Comparison of ENCODE assay signal across 25 cellular contexts in genomic region chr2:118150294-118150693, GRCh38.
A peak's percentile ranks its signal among the peaks of the same experiment; 100 is the strongest.
DNase-seq lines count a peak whose midpoint lies in the region; ATAC-seq, FAIRE-seq and TF ChIP-seq lines count a peak whose summit lies in the region.
"Had no signal": no experiment of that assay in that cellular context is flagged by ENCODE, and none has a peak within 500 bp of the region (broad histone marks: within the 10 kb centered on the region; RNA-seq: fewer than 3 reads in every experiment).

No MANE protein-coding gene starts in this region.

- peak; percentile 40 for FAIRE-seq in bronchial epithelial cell (lab: Jason Lieb, UNC)
- FAIRE-seq: A204.1, D721Med, G401.6, GM12891, GM19239 had no signal

- H2AFZ ChIP-seq in mesenchymal stem cell (ENCODE audit: low read depth, low read length) = no peak overlapping the region

- no peak overlapping the region for H3K23ac ChIP-seq in mesenchymal stem cell (ENCODE audit: low read length in 2 of 2)

- no peaks in the 10 kb centered on the region for H3K9me3 ChIP-seq in mesenchymal stem cell (ENCODE audit: control insufficient read depth, low read length)
- no peaks in the 10 kb centered on the region for H3K9me3 ChIP-seq in WERI-Rb-1 (ENCODE audit: severe bottlenecking)
- H3K9me3 ChIP-seq: BE2C, BLaER1, Caco-2 had no signal

- H3K18ac ChIP-seq in mesenchymal stem cell (ENCODE audit: low read depth in 1 of 2, low read length in 2 of 2) = no peak overlapping the region

- ATAC-seq in HG02870 (IDR thresholded peaks at IDR 0.05; ENCODE audit: unreplicated experiment) = no peak

- H2BK15ac ChIP-seq in mesenchymal stem cell (ENCODE audit: low read depth, poor library complexity, severe bottlenecking) = no peak overlapping the region

- no peak overlapping the region for H2BK12ac ChIP-seq in mesenchymal stem cell (ENCODE audit: low read length in 2 of 2)

- no peak overlapping the region for H3K4me3 ChIP-seq in bronchial epithelial cell (ENCODE audit: low read depth, low read length)
- H3K4me3 ChIP-seq in mesenchymal stem cell (ENCODE audit: insufficient read depth in 1 of 2, low read depth in 1 of 2, low read length in 2 of 2) = no peak overlapping the region
- H3K4me3 ChIP-seq in WERI-Rb-1 (ENCODE audit: low read depth, low read length) = no peak overlapping the region
- H3K4me3 ChIP-seq: BLaER1 had no signal

- H3K27me3 ChIP-seq in bronchial epithelial cell (ENCODE audit: control insufficient read depth, insufficient read depth, low read length) = no peaks in the 10 kb centered on the region
- H3K27me3 ChIP-seq in mesenchymal stem cell (ENCODE audit: control insufficient read depth in 1 of 2, insufficient read depth in 1 of 2, low read length in 2 of 2) = no peaks in the 10 kb centered on the region
- peaks cover 83% of the 10 kb centered on the region for H3K27me3 ChIP-seq in WERI-Rb-1 (ENCODE audit: insufficient read depth, low read depth, severe bottlenecking)
- H3K27me3 ChIP-seq: BE2C, BLaER1 had no signal

- peak overlapping the region; percentile 45 for H3K9ac ChIP-seq in mesenchymal stem cell (ENCODE audit: low read length)
- H3K9ac ChIP-seq: BLaER1 had no signal

- in situ Hi-C loops in SK-MEL-5 (cut with HindIII; ENCODE audit: low pct_unique_long_range_greater_than_20kb, low sequenced_read_pairs) = no loop called here

- no peak for TF ChIP-seq CTCF in bronchial epithelial cell (IDR thresholded peaks at IDR 0.05; ENCODE audit: insufficient read depth, low read length, severe bottlenecking)
- no peak for TF ChIP-seq CTCF in WERI-Rb-1 (IDR thresholded peaks at IDR 0.05; ENCODE audit: low read depth, low read length)

- H3K27ac ChIP-seq in mesenchymal stem cell (ENCODE audit: low read length, poor library complexity, severe bottlenecking) (no peak overlapping the region), WERI-Rb-1 (no peak overlapping the region)
- H3K27ac ChIP-seq: BLaER1 had no signal

- H3K36me3 ChIP-seq in bronchial epithelial cell (ENCODE audit: control insufficient read depth, insufficient read depth, low read length) (no peaks in the 10 kb centered on the region), mesenchymal stem cell (ENCODE audit: control insufficient read depth in 1 of 2, insufficient read depth in 2 of 2, low read depth in 1 of 2, low read length in 2 of 2) (no peaks in the 10 kb centered on the region), WERI-Rb-1 (no peaks in the 10 kb centered on the region)
- H3K36me3 ChIP-seq: BE2C, BLaER1 had no signal

- H3K4me1 ChIP-seq in mesenchymal stem cell (ENCODE audit: control insufficient read depth, insufficient read depth, low read depth, low read length) = no peaks in the 10 kb centered on the region
- H3K4me1 ChIP-seq: BE2C, BLaER1 had no signal

- DNase-seq in COLO829 (ENCODE audit: low spot score) (peak; percentile 58), SK-MEL-5 (ENCODE audit: low read depth, low spot score) (peak; percentile 52), bronchial epithelial cell (ENCODE audit: low read depth) (no peak), mesenchymal stem cell (no peak), NCI-H2081 treated with DMSO at 0.1 percent for 48 hours (lab: John Stamatoyannopoulos, UW) (no peak), WERI-Rb-1 (no peak), SK-N-DZ (ENCODE audit: low spot score) (no peak)
- DNase-seq: 8988T; ACHN; BE2C; C1 segment of cervical spinal cord; Caco-2; Calu3; CD4-positive, alpha-beta memory T cell; CD4-positive, CD25-positive, alpha-beta regulatory T cell; CD8-positive, alpha-beta memory T cell; DMS79 treated with DMSO at 0.1 percent for 48 hours; GF-D8 had no signal

- H4K8ac ChIP-seq in mesenchymal stem cell (ENCODE audit: low read length) = no peak overlapping the region

- H2BK120ac ChIP-seq in mesenchymal stem cell (ENCODE audit: low read depth, low read length) = no peak overlapping the region

- H3K14ac ChIP-seq in mesenchymal stem cell (ENCODE audit: low read length in 2 of 2) = no peak overlapping the region

- no peak overlapping the region for H4K91ac ChIP-seq in mesenchymal stem cell (ENCODE audit: low read length)

- H2BK5ac ChIP-seq in mesenchymal stem cell (ENCODE audit: low read depth, low read length, poor library complexity, severe bottlenecking) = no peak overlapping the region

- no peak overlapping the region for H2AK5ac ChIP-seq in mesenchymal stem cell (ENCODE audit: low read length, severe bottlenecking)

- H3K4me2 ChIP-seq in mesenchymal stem cell (ENCODE audit: low read length, poor library complexity, severe bottlenecking) = no peak overlapping the region
- H3K4me2 ChIP-seq: BLaER1 had no signal

- no peaks in the 10 kb centered on the region for H3K79me1 ChIP-seq in mesenchymal stem cell (replicated peaks; ENCODE audit: low read length, poor library complexity, severe bottlenecking)

- no peak overlapping the region for H3K4ac ChIP-seq in mesenchymal stem cell (ENCODE audit: low read depth in 1 of 2, low read length in 2 of 2)

Comparison
In these comparisons a context has a peak if more than half of its experiments do, and no peak if none do; other contexts are left out.
1. DNase-seq: peak in COLO829 (single experiment) and SK-MEL-5 (single experiment); none in bronchial epithelial cell (single experiment), mesenchymal stem cell (single experiment), NCI-H2081 treated with DMSO at 0.1 percent for 48 hours (single experiment), WERI-Rb-1 (single experiment) and SK-N-DZ (single experiment).